ENCODE assay signal across 18 cellular contexts in genomic region chr5:52898961-52899680, GRCh38.
"Had no signal": no experiment of that assay in that cellular context is flagged by ENCODE, and none has a peak within 500 bp of the region (broad histone marks: within the 10 kb centered on the region; RNA-seq: fewer than 3 reads in every experiment).

No MANE protein-coding gene starts in this region.

- ATAC-seq: activated CD8-positive, alpha-beta T cell treated with anti-CD3 and anti-CD28 coated beads for 36 hours; activated naive CD4-positive, alpha-beta T cell treated with anti-CD3 and anti-CD28 coated beads, Interleukin-2, amount 50 U/mL, for 72 hours; left lobe of liver; natural killer cell; stimulated activated naive CD8-positive, alpha-beta T cell treated with anti-CD3 and anti-CD28 coated beads, Interleukin-15, Interleukin-2, amounts not matched to agents 100 U/mL and 50 U/mL, for 24 hours had no signal

- DNase-seq: activated B cell treated with CpG ODN at 0.5 μM for 24 hours; activated CD4-positive, alpha-beta T cell treated with anti-CD3 and anti-CD28 coated beads for 48 hours; activated CD8-positive, alpha-beta memory T cell treated with anti-CD3 and anti-CD28 coated beads, Interleukin-2, amount 50 U/mL, for 4 hours; activated CD8-positive, alpha-beta T cell treated with anti-CD3 and anti-CD28 coated beads for 36 hours; activated effector memory CD4-positive, alpha-beta T cell treated with anti-CD3 and anti-CD28 coated beads, Interleukin-2, amount 50 U/mL, for 16 hours; activated T-cell treated with anti-CD3 and anti-CD28 coated beads, Interleukin-2, amount 50 U/mL, for 48 hours; amniotic stem cell; cerebellar nuclear complex; dorsolateral prefrontal cortex; endodermal cell; natural killer cell; stimulated activated naive CD8-positive, alpha-beta T cell treated with anti-CD3 and anti-CD28 coated beads, Interleukin-15, Interleukin-2, amounts not matched to agents 100 U/mL and 50 U/mL, for 24 hours; T-helper 2 cell had no signal

- H3K4me3 ChIP-seq: dorsolateral prefrontal cortex, right atrium auricular region had no signal

- H3K27ac Mint-ChIP-seq: activated B cell treated with CpG ODN at 0.5 μM for 24 hours; activated CD8-positive, alpha-beta T cell treated with anti-CD3 and anti-CD28 coated beads for 36 hours; activated naive CD4-positive, alpha-beta T cell treated with anti-CD3 and anti-CD28 coated beads, Interleukin-2, amount 50 U/mL, for 72 hours; brain; endodermal cell; natural killer cell; type B pancreatic cell had no signal

- H3K27me3 Mint-ChIP-seq: activated CD8-positive, alpha-beta T cell treated with anti-CD3 and anti-CD28 coated beads for 36 hours; type B pancreatic cell had no signal

- H3K9me3 Mint-ChIP-seq: brain, endodermal cell, natural killer cell, type B pancreatic cell had no signal

- H3K36me3 ChIP-seq: right atrium auricular region had no signal

- H3K4me3 Mint-ChIP-seq: activated B cell treated with CpG ODN at 0.5 μM for 24 hours; activated CD8-positive, alpha-beta T cell treated with anti-CD3 and anti-CD28 coated beads for 36 hours; brain; endodermal cell; natural killer cell; type B pancreatic cell had no signal

- H3K9me3 ChIP-seq: right atrium auricular region had no signal

- H3K4me1 Mint-ChIP-seq: activated B cell treated with CpG ODN at 0.5 μM for 24 hours, natural killer cell had no signal

- H3K27ac ChIP-seq: dorsolateral prefrontal cortex, right atrium auricular region had no signal

- H3K27me3 ChIP-seq: dorsolateral prefrontal cortex, right atrium auricular region had no signal

- H3K36me3 Mint-ChIP-seq: brain, natural killer cell, type B pancreatic cell had no signal
